15 cellular contexts compared by ENCODE assay signal in the genomic region with DNA sequence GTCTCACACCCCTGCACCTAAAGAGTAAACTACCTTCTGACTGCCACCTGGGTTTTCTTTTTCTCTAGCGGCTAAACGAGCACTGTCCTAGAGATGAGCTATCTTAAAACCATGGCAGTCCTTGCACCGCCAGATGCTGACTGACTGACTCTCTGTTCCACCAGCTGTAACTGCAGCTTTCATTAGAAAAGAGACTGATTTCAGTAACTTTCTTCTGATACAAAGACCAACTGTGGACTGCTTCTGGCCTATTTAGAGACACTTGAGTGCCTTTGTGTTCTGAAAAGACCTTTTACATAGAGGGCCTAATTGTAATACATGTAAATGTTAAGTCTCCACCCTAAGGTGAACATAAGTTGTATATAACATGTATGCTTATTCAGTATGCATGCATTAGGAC.
"Had no signal": no experiment of that assay in that cellular context is flagged by ENCODE, and none has a peak within 500 bp of the region (broad histone marks: within the 10 kb centered on the region; RNA-seq: fewer than 3 reads in every experiment).

No MANE protein-coding gene starts in this region.

- H3K36me3 ChIP-seq: brain microvascular endothelial cell, right lobe of liver, stomach, thoracic aorta had no signal

- H3K27me3 ChIP-seq: brain microvascular endothelial cell, right lobe of liver, spleen, stomach had no signal

- H3K4me3 ChIP-seq: right lobe of liver, spleen, stomach, thoracic aorta had no signal

- H3K27ac ChIP-seq: brain microvascular endothelial cell, thoracic aorta had no signal

- H3K9me3 ChIP-seq: right lobe of liver, spleen, stomach, thoracic aorta had no signal

- H3K4me1 ChIP-seq: right lobe of liver had no signal

- DNase-seq: activated CD4-positive, alpha-beta T cell treated with anti-CD3 and anti-CD28 coated beads, Interleukin-2, amount 50 U/mL, for 1 hour; activated CD8-positive, alpha-beta memory T cell treated with anti-CD3 and anti-CD28 coated beads for 24 hours; activated naive CD4-positive, alpha-beta T cell; activated naive CD8-positive, alpha-beta T cell treated with anti-CD3 and anti-CD28 coated beads, Interleukin-2, amount 10 ng/mL, durations not matched to agents 7 days and 5 days; brain microvascular endothelial cell; kidney; left ventricle myocardium superior; mesenchymal stem cell; right lobe of liver; spleen; stomach; T-helper 2 cell had no signal

- ATAC-seq: activated CD4-positive, CD25-positive, alpha-beta regulatory T cell treated with anti-CD3 and anti-CD28 coated beads, Interleukin-2, amount 50 U/mL, for 24 hours had no signal

- H3K27me3 Mint-ChIP-seq: activated naive CD8-positive, alpha-beta T cell treated with anti-CD3 and anti-CD28 coated beads, Interleukin-2, amount 10 ng/mL, durations not matched to agents 7 days and 5 days had no signal

- H3K4me1 Mint-ChIP-seq: activated naive CD8-positive, alpha-beta T cell treated with anti-CD3 and anti-CD28 coated beads, Interleukin-2, amount 10 ng/mL, durations not matched to agents 7 days and 5 days had no signal

- H3K27ac Mint-ChIP-seq: activated naive CD8-positive, alpha-beta T cell treated with anti-CD3 and anti-CD28 coated beads, Interleukin-2, amount 10 ng/mL, durations not matched to agents 7 days and 5 days had no signal

- H3K4me3 Mint-ChIP-seq: activated naive CD8-positive, alpha-beta T cell treated with anti-CD3 and anti-CD28 coated beads, Interleukin-2, amount 10 ng/mL, durations not matched to agents 7 days and 5 days; nephron had no signal

- H3K9me3 Mint-ChIP-seq: activated naive CD8-positive, alpha-beta T cell treated with anti-CD3 and anti-CD28 coated beads, Interleukin-2, amount 10 ng/mL, durations not matched to agents 7 days and 5 days; nephron had no signal
